ENCODE assay signal across 19 cellular contexts in the genomic region with DNA sequence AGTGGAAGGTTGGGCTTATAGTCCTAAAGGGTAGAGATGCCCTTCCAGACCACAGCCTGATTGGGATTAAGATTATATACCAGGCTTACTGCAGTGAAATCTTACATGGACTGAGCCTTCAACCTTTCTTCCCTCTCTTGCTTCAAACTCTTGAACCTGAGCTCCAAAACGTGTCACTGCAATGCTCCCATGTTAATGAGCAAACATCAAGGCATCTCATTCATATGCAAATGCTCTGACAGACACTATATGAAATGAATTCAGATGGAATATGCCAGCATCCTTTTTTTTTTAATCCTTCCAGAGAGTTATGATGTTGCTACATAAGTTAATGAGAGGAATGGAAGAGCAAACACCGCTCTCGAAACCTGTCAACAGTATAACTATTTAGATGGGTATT.
A peak's percentile ranks its signal among the peaks of the same experiment; 100 is the strongest.
DNase-seq lines count a peak whose midpoint lies in the region; ATAC-seq, FAIRE-seq and TF ChIP-seq lines count a peak whose summit lies in the region.
"Had no signal": no experiment of that assay in that cellular context is flagged by ENCODE, and none has a peak within 500 bp of the region (broad histone marks: within the 10 kb centered on the region; RNA-seq: fewer than 3 reads in every experiment).

No MANE protein-coding gene starts in this region.

- no peaks in the 10 kb centered on the region for H3K36me3 ChIP-seq in bronchial epithelial cell (ENCODE audit: control insufficient read depth, insufficient read depth, low read length)
- no peaks in the 10 kb centered on the region for H3K36me3 ChIP-seq in keratinocyte (ENCODE audit: control insufficient read depth in 2 of 2, extremely low read depth in 1 of 2, insufficient read depth in 2 of 2, low read length in 2 of 2)
- H3K36me3 ChIP-seq: BE2C, BLaER1 had no signal

- TF ChIP-seq CTCF in bronchial epithelial cell (IDR thresholded peaks at IDR 0.05; ENCODE audit: insufficient read depth, low read length, severe bottlenecking) (no peak), keratinocyte (optimal IDR thresholded peaks at IDR 0.05 in 1 of 3, IDR thresholded peaks at IDR 0.05 in 1 of 3, conservative IDR thresholded peaks at IDR 0.05 in 1 of 3; ENCODE audit: extremely low read depth in 1 of 3, insufficient read depth in 2 of 3, low read length in 3 of 3) (no peak)

- no peak overlapping the region for H3K4me3 ChIP-seq in bronchial epithelial cell (ENCODE audit: low read depth, low read length)
- no peak overlapping the region for H3K4me3 ChIP-seq in keratinocyte (ENCODE audit: control insufficient read depth in 2 of 3, extremely low read depth in 1 of 3, insufficient read depth in 2 of 3, low read depth in 1 of 3, low read length in 3 of 3)
- H3K4me3 ChIP-seq: A549, BLaER1 had no signal

- FAIRE-seq in bronchial epithelial cell (lab: Jason Lieb, UNC) (peak; percentile 13), keratinocyte (lab: Jason Lieb, UNC) (peak; percentile 53)
- FAIRE-seq: A549, G401.6, GM12891, GM19239 had no signal

- dilution Hi-C loops in keratinocyte (cut with MboI; ENCODE audit: extremely low pct_ligation_motif_present, low sequenced_read_pairs): no loop called here

- peaks cover 24% of the 10 kb centered on the region for H3K4me1 ChIP-seq in keratinocyte (ENCODE audit: control insufficient read depth, extremely low read depth, insufficient read depth, low read length)
- H3K4me1 ChIP-seq: A549, BLaER1 had no signal

- no peaks in the 10 kb centered on the region for H3K79me2 ChIP-seq in keratinocyte (ENCODE audit: control insufficient read depth, insufficient read depth, low read length)

- ATAC-seq in esophagus mucosa (peak; percentile 12), GM21528 (IDR thresholded peaks at IDR 0.05; ENCODE audit: low FRiP score, unreplicated experiment) (no peak)
- ATAC-seq: A549 had no signal

- H4K20me1 ChIP-seq in keratinocyte (ENCODE audit: control insufficient read depth, extremely low read depth, insufficient read depth, low read length): no peaks in the 10 kb centered on the region
- H4K20me1 ChIP-seq: BLaER1 had no signal

- H3K9me3 ChIP-seq in keratinocyte (ENCODE audit: control insufficient read depth, low read depth, low read length): no peaks in the 10 kb centered on the region
- H3K9me3 ChIP-seq: A549, BE2C had no signal

- no peak overlapping the region for H3K27ac ChIP-seq in keratinocyte (ENCODE audit: control insufficient read depth, insufficient read depth, low read length)
- H3K27ac ChIP-seq: 22Rv1, A549, BLaER1 had no signal

- no peak overlapping the region for H2AFZ ChIP-seq in keratinocyte (ENCODE audit: control insufficient read depth, low read length)

- DNase-seq in bronchial epithelial cell (ENCODE audit: low read depth) (peak; percentile 74), keratinocyte (ENCODE audit: low read depth, low spot score) (peak; percentile 9), DMS 273 treated with DMSO at 0.1 percent for 48 hours (lab: John Stamatoyannopoulos, UW) (no peak)
- DNase-seq: BE2C; C1 segment of cervical spinal cord; CD4-positive, alpha-beta memory T cell; CD4-positive, CD25-positive, alpha-beta regulatory T cell; CD8-positive, alpha-beta memory T cell; COR-L47; DMS79 treated with DMSO at 0.1 percent for 48 hours; GF-D8 had no signal

- H3K27me3 ChIP-seq in bronchial epithelial cell (ENCODE audit: control insufficient read depth, insufficient read depth, low read length): no peaks in the 10 kb centered on the region
- no peaks in the 10 kb centered on the region for H3K27me3 ChIP-seq in keratinocyte (ENCODE audit: control insufficient read depth, extremely low read depth, insufficient read depth, low read length)
- H3K27me3 ChIP-seq: BE2C, BLaER1 had no signal

- peak overlapping the region; percentile 17 for H3K4me2 ChIP-seq in keratinocyte (ENCODE audit: control insufficient read depth, extremely low read depth, insufficient read depth, low read depth, low read length)
- H3K4me2 ChIP-seq: A549, BLaER1 had no signal

- no peaks in the 10 kb centered on the region for H3K9me1 ChIP-seq in keratinocyte (ENCODE audit: control insufficient read depth, extremely low read depth, insufficient read depth, low read length)

- no peak overlapping the region for H3K9ac ChIP-seq in keratinocyte (ENCODE audit: control insufficient read depth, extremely low read depth, insufficient read depth, low read length)
- H3K9ac ChIP-seq: BLaER1 had no signal
